In genomic region chr20:35561268-35561667, GRCh38 we compare ENCODE assay signal across 8 cellular contexts. TPM values are rescaled to one million over a fixed set of nuclear protein-coding genes. Genes with fewer than 3 reads are reported as not detected.
DNase-seq lines count a peak whose midpoint lies in the region; ATAC-seq, FAIRE-seq and TF ChIP-seq lines count a peak whose summit lies in the region.
"Had no signal": no experiment of that assay in that cellular context is flagged by ENCODE, and none has a peak within 500 bp of the region (broad histone marks: within the 10 kb centered on the region; RNA-seq: fewer than 3 reads in every experiment).

No MANE protein-coding gene starts in this region.

- no peaks in the 10 kb centered on the region for H3K9me3 ChIP-seq in Panc1 (ENCODE audit: control insufficient read depth, insufficient read depth, low read depth, low read length)
- no peaks in the 10 kb centered on the region for H3K9me3 ChIP-seq in pancreas
- H3K9me3 ChIP-seq in gastroesophageal sphincter, result no peaks in the 10 kb centered on the region

- H3K36me3 ChIP-seq in Panc1 (ENCODE audit: control insufficient read depth, insufficient read depth, low read length) (peaks cover 2% of the 10 kb centered on the region; the same call in 1 of the 2 replicates), pancreas (no peaks in the 10 kb centered on the region), gastroesophageal sphincter (peaks cover 0 to 32% of the 10 kb centered on the region in 2 donors)

- CTCF ChIA-PET in Panc1 (lab: Charles Lee), result interaction anchor here (0.5 kb wide), 1 partner anchor 138 kb away, joined by 3 read pairs; the partner anchor contains the start of genes NFS1 and ROMO1

- intact Hi-C loops in Panc1 (cut with micrococcal nuclease; ENCODE audit: unreplicated experiment), result no loop called here
- intact Hi-C loops in pancreas (cut with DNase I), result no loop called here

- no peaks in the 10 kb centered on the region for H3K27me3 ChIP-seq in Panc1 (ENCODE audit: control insufficient read depth, insufficient read depth, low read length)
- H3K27me3 ChIP-seq in pancreas, result no peaks in the 10 kb centered on the region
- no peaks in the 10 kb centered on the region for H3K27me3 ChIP-seq in gastroesophageal sphincter

- 16 to 18% methylated on average over 7 of the region's 7 CpGs for WGBS in pancreas, 2 donors
- 0% methylated on average over 1 of the region's 7 CpGs; no CpG with 5 or more reads in 1 of the 2 donors for WGBS in gastroesophageal sphincter (ENCODE audit: low coverage in 1 of 2), 2 donors

- no TSS peak for BruUV-seq in Panc1 (replicated peaks; lab: Mats Ljungman, UMichigan)

- no peaks in the 10 kb centered on the region; the same call in none of the 2 replicates for H3K4me1 ChIP-seq in Panc1 (ENCODE audit: control insufficient read depth, insufficient read depth, low read length)
- no peaks in the 10 kb centered on the region for H3K4me1 ChIP-seq in pancreas
- no peaks in the 10 kb centered on the region for H3K4me1 ChIP-seq in gastroesophageal sphincter

- TF ChIP-seq CTCF in Panc1 (IDR thresholded peaks at IDR 0.05), result no peak; the same call in 1 of the 2 replicates
- TF ChIP-seq CTCF in fibroblast of mammary gland (conservative IDR thresholded peaks at IDR 0.05; ENCODE audit: control insufficient read depth, insufficient read depth, low read depth, low read length), result no peak
- no peak for TF ChIP-seq CTCF in pancreas (IDR thresholded peaks at IDR 0.05)
- TF ChIP-seq CTCF in gastroesophageal sphincter (IDR thresholded peaks at IDR 0.05), result peak in 1 of 4 experiments; percentile 13

- in situ Hi-C loops in Panc1 (cut with HindIII; ENCODE audit: low pct_unique_long_range_greater_than_20kb, low sequenced_read_pairs), result no loop called here

- peak; percentile 89 for ATAC-seq in Panc1
- peak; percentile 55 to 83 (median 74) for ATAC-seq in pancreas
- ATAC-seq in gastroesophageal sphincter, result no peak

- no peak overlapping the region for H3K4me3 ChIP-seq in Panc1 (ENCODE audit: low read depth in 2 of 2, low read length in 2 of 2)
- H3K4me3 ChIP-seq in fibroblast of mammary gland (ENCODE audit: control insufficient read depth, low read depth, low read length), result no peak overlapping the region
- H3K4me3 ChIP-seq in pancreas, result no peak overlapping the region
- H3K4me3 ChIP-seq in gastroesophageal sphincter, result no peak overlapping the region

- DNase-seq in DMS79 (lab: John Stamatoyannopoulos, UW), result peak; percentile 63
- peak; percentile 89 for DNase-seq in HT-29 (ENCODE audit: low spot score)
- peak; percentile 35 for DNase-seq in Panc1 (ENCODE audit: low read depth, low spot score)
- DNase-seq in fibroblast of mammary gland (ENCODE audit: low read depth), result peak; percentile 34
- peak in 2 of 6 donors; percentile 33 to 52 for DNase-seq in pancreas
- no peak for DNase-seq in central memory CD4-positive, alpha-beta T cell

- TF ChIP-seq POLR2A in gastroesophageal sphincter (IDR thresholded peaks at IDR 0.05), result no peak

- FAIRE-seq in pancreas (lab: Jason Lieb, UNC), result no peak

- POLR2A ChIA-PET in Panc1 (lab: Charles Lee), result interaction anchor here (0.7 kb wide), 1 partner anchor 10 kb away, joined by 3 read pairs; no protein-coding TSS in a partner anchor

- no peak for TF ChIP-seq EP300 in gastroesophageal sphincter (IDR thresholded peaks at IDR 0.05)

- H3K27ac ChIP-seq in Panc1 (ENCODE audit: low read length) (no peak overlapping the region), pancreas (no peak overlapping the region), gastroesophageal sphincter (no peak overlapping the region)

RNA-seq across cellular contexts. Expression of gene ERGIC3, which starts 19.4 kb away (rescaled TPM):
- total RNA-seq in HT-29 (2014; rRNA removed; shearing (Covaris generic)), result 391 and 426 TPM in 2 replicates
- 265 TPM for total RNA-seq in Panc1 (2021; ENCODE audit: unreplicated experiment)
- polyA plus RNA-seq in Panc1 (2012; ENCODE audit: insufficient read length), result 346 TPM
- 100 to 1,000 TPM; 112 to 167 (median 124) TPM for total RNA-seq in pancreas
- 100 to 1,000 TPM; 160 to 168 TPM for polyA plus RNA-seq in pancreas
- 100 to 1,000 TPM; 129 to 200 (median 163) TPM for total RNA-seq in gastroesophageal sphincter

RNA-seq across cellular contexts. Expression of gene C20orf173, which starts 31.8 kb away (rescaled TPM):
- not detected in 2 replicates for total RNA-seq in HT-29 (2014; rRNA removed; shearing (Covaris generic))
- total RNA-seq in Panc1 (2021; ENCODE audit: unreplicated experiment) (not detected), pancreas (not detected), gastroesophageal sphincter (not detected)
- not detected for polyA plus RNA-seq in Panc1 (2012; ENCODE audit: insufficient read length)
- not detected for polyA plus RNA-seq in pancreas
- total RNA-seq: mononuclear cell had no signal

RNA-seq across cellular contexts. Expression of gene SPAG4, which starts 54.4 kb away (rescaled TPM):
- 18.1 and 27.0 TPM in 2 replicates for total RNA-seq in HT-29 (2014; rRNA removed; shearing (Covaris generic))
- 17.6 TPM for total RNA-seq in Panc1 (2021; ENCODE audit: unreplicated experiment)
- polyA plus RNA-seq in Panc1 (2012; ENCODE audit: insufficient read length), result 28.9 TPM
- 10 to 100 TPM; 32.7 to 65.9 (median 38.2) TPM for total RNA-seq in pancreas
- polyA plus RNA-seq in pancreas, result 10 to 100 TPM; 32.2 to 51.3 TPM
- 1 to 10 TPM in 3 of 4 donors, under 1 TPM in 1; 0.85 to 3.5 (median 2.9) TPM for total RNA-seq in gastroesophageal sphincter
